1 cellular context compared by ENCODE assay signal in genomic region chr16:67173808-67174705, GRCh38.
A peak's percentile ranks its signal among the peaks of the same experiment; 100 is the strongest.
TF ChIP-seq lines count a peak whose summit lies in the region.

No MANE protein-coding gene starts in this region.

TF ChIP-seq in HepG2, 621 proteins besides CTCF, POLR2A, EP300 and RAD21 (continued from another document and continues in another):
- TF ChIP-seq STAT6 (CRISPR knock-in tag; IDR thresholded peaks at IDR 0.05; ENCODE audit: borderline replicate concordance) (peak; percentile 78; the same call in 1 of the 2 replicates), NCOR1 (IDR thresholded peaks at IDR 0.05; ENCODE audit: borderline replicate concordance, low read length) (no peak), ZNF446 (CRISPR knock-in tag; IDR thresholded peaks at IDR 0.05) (no peak; the same call in 1 of the 2 replicates), TGIF2 (CRISPR knock-in tag; IDR thresholded peaks at IDR 0.05) (peak; percentile 90), ZNF496 (CRISPR knock-in tag; IDR thresholded peaks at IDR 0.05; ENCODE audit: insufficient replicate concordance) (no peak), ZNF430 (CRISPR knock-in tag; IDR thresholded peaks at IDR 0.05) (peak; percentile 61; the same call in 1 of the 2 replicates), ZFY (CRISPR knock-in tag; IDR thresholded peaks at IDR 0.05) (peak; percentile 81), ZSCAN5A (CRISPR knock-in tag; IDR thresholded peaks at IDR 0.05; ENCODE audit: borderline replicate concordance) (peak; percentile 90), ZFP37 (CRISPR knock-in tag; IDR thresholded peaks at IDR 0.05; ENCODE audit: borderline replicate concordance) (peak; percentile 80; the same call in 1 of the 2 replicates), ZNF274 (CRISPR knock-in tag; IDR thresholded peaks at IDR 0.05) (peak; percentile 92; the same call in 1 of the 2 replicates), ZNF567 (CRISPR knock-in tag; IDR thresholded peaks at IDR 0.05; ENCODE audit: borderline replicate concordance) (peak; percentile 98), PRPF4 (IDR thresholded peaks at IDR 0.05; ENCODE audit: low read depth, low read length, poor library complexity, severe bottlenecking) (no peak), RXRB (CRISPR knock-in tag; IDR thresholded peaks at IDR 0.05; ENCODE audit: borderline replicate concordance) (peak; percentile 74; the same call in 1 of the 2 replicates), ZNF530 (CRISPR knock-in tag; IDR thresholded peaks at IDR 0.05; ENCODE audit: low read depth) (no peak; the same call in 1 of the 2 replicates), ZNF256 (CRISPR knock-in tag; conservative IDR thresholded peaks at IDR 0.05) (no peak), SNAPC2 (CRISPR knock-in tag; IDR thresholded peaks at IDR 0.05) (peak; percentile 96), ZNF790 (CRISPR knock-in tag; IDR thresholded peaks at IDR 0.05; ENCODE audit: borderline replicate concordance) (peak; percentile 29; the same call in 1 of the 2 replicates), ZNF484 (CRISPR knock-in tag; IDR thresholded peaks at IDR 0.05; ENCODE audit: borderline replicate concordance, low read depth) (peak; percentile 61; the same call in 1 of the 2 replicates), CBFB (CRISPR knock-in tag; IDR thresholded peaks at IDR 0.05) (peak; percentile 75; the same call in 1 of the 2 replicates), ZNF883 (CRISPR knock-in tag; IDR thresholded peaks at IDR 0.05; ENCODE audit: not compliant biosample characterization) (peak; percentile 90), REXO4 (CRISPR knock-in tag; IDR thresholded peaks at IDR 0.05; ENCODE audit: borderline replicate concordance) (no peak), FOXJ3 (CRISPR knock-in tag; IDR thresholded peaks at IDR 0.05; ENCODE audit: borderline replicate concordance) (no peak), RFXANK (CRISPR knock-in tag; IDR thresholded peaks at IDR 0.05) (peak; percentile 85), TEAD3 (CRISPR knock-in tag; optimal IDR thresholded peaks at IDR 0.05; ENCODE audit: borderline replicate concordance) (peak; percentile 62), KDM4B (CRISPR knock-in tag; IDR thresholded peaks at IDR 0.05) (peak; percentile 64; the same call in 1 of the 2 replicates), ZFX (CRISPR knock-in tag; IDR thresholded peaks at IDR 0.05; ENCODE audit: low read depth) (peak; percentile 91), PHF21A (CRISPR knock-in tag; IDR thresholded peaks at IDR 0.05) (peak; percentile 90), ZFP36 (IDR thresholded peaks at IDR 0.05; ENCODE audit: borderline replicate concordance, low read depth, low read length, partially characterized antibody) (no peak), FOSL2 (CRISPR knock-in tag; IDR thresholded peaks at IDR 0.05) (peak; percentile 47; the same call in 1 of the 2 replicates), ZNF33A (CRISPR knock-in tag; IDR thresholded peaks at IDR 0.05; ENCODE audit: borderline replicate concordance) (0 out of 2 replicates have a peak, but pooled peaks have one; percentile 79), ZNF7 (CRISPR knock-in tag; IDR thresholded peaks at IDR 0.05) (no peak), ZNF616 (CRISPR knock-in tag; IDR thresholded peaks at IDR 0.05; ENCODE audit: low read depth) (peak; percentile 93), E2F5 (CRISPR knock-in tag; conservative IDR thresholded peaks at IDR 0.05) (no peak; the same call in 1 of the 2 replicates), DPF2 (CRISPR knock-in tag; IDR thresholded peaks at IDR 0.05; ENCODE audit: borderline replicate concordance, low read depth) (0 out of 2 replicates have a peak, but pooled peaks have one; percentile 57), ZNF792 (CRISPR knock-in tag; IDR thresholded peaks at IDR 0.05) (peak; percentile 73; the same call in 1 of the 2 replicates), NONO (IDR thresholded peaks at IDR 0.05) (no peak), NONO (CRISPR knock-in tag; conservative IDR thresholded peaks at IDR 0.05) (peak; percentile 96), RERE (CRISPR knock-in tag; IDR thresholded peaks at IDR 0.05; ENCODE audit: low read depth) (peak; percentile 58; the same call in 1 of the 2 replicates), IRX3 (CRISPR knock-in tag; IDR thresholded peaks at IDR 0.05; ENCODE audit: borderline replicate concordance, low read depth) (peak; percentile 83), ATF7-NPFF (CRISPR knock-in tag; IDR thresholded peaks at IDR 0.05; ENCODE audit: low read depth) (peak; percentile 98), ZSCAN22 (CRISPR knock-in tag; IDR thresholded peaks at IDR 0.05) (no peak), ZSCAN29 (CRISPR knock-in tag; conservative IDR thresholded peaks at IDR 0.05) (peak; percentile 81; the same call in 1 of the 2 replicates), SP4 (CRISPR knock-in tag; IDR thresholded peaks at IDR 0.05) (peak; percentile 89), FOXA3 (CRISPR knock-in tag; IDR thresholded peaks at IDR 0.05) (peak; percentile 72), HIVEP1 (CRISPR knock-in tag; IDR thresholded peaks at IDR 0.05) (peak; percentile 71; the same call in 1 of the 2 replicates), GATA4 (IDR thresholded peaks at IDR 0.05; ENCODE audit: borderline replicate concordance, low read depth) (no peak)
- TF ChIP-seq, protein P1, sequence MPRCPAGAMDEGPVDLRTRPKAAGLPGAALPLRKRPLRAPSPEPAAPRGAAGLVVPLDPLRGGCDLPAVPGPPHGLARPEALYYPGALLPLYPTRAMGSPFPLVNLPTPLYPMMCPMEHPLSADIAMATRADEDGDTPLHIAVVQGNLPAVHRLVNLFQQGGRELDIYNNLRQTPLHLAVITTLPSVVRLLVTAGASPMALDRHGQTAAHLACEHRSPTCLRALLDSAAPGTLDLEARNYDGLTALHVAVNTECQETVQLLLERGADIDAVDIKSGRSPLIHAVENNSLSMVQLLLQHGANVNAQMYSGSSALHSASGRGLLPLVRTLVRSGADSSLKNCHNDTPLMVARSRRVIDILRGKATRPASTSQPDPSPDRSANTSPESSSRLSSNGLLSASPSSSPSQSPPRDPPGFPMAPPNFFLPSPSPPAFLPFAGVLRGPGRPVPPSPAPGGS (CRISPR knock-in tag; IDR thresholded peaks at IDR 0.05): peak; percentile 97
- TF ChIP-seq, protein P2, sequence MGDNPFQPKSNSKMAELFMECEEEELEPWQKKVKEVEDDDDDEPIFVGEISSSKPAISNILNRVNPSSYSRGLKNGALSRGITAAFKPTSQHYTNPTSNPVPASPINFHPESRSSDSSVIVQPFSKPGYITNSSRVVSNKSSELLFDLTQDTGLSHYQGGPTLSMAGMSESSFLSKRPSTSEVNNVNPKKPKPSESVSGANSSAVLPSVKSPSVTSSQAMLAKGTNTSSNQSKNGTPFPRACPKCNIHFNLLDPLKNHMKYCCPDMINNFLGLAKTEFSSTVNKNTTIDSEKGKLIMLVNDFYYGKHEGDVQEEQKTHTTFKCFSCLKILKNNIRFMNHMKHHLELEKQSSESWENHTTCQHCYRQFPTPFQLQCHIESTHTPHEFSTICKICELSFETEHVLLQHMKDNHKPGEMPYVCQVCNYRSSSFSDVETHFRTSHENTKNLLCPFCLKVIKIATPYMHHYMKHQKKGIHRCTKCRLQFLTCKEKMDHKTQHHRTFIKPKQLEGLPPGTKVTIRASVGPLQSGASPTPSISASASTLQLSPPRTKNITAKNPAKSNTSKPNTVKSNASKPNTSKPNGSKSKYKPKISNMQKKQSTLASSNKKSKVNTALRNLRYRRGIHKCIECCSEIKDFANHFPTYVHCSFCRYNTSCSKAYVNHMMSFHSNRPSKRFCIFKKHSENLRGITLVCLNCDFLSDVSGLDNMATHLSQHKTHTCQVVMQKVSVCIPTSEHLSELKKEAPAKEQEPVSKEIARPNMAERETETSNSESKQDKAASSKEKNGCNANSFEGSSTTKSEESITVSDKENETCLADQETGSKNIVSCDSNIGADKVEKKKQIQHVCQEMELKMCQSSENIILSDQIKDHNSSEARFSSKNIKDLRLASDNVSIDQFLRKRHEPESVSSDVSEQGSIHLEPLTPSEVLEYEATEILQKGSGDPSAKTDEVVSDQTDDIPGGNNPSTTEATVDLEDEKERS (CRISPR knock-in tag; IDR thresholded peaks at IDR 0.05): peak; percentile 92
- TF ChIP-seq, protein P3, sequence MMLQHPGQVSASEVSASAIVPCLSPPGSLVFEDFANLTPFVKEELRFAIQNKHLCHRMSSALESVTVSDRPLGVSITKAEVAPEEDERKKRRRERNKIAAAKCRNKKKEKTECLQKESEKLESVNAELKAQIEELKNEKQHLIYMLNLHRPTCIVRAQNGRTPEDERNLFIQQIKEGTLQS (CRISPR knock-in tag; IDR thresholded peaks at IDR 0.05): no peak
- TF ChIP-seq, protein P4, sequence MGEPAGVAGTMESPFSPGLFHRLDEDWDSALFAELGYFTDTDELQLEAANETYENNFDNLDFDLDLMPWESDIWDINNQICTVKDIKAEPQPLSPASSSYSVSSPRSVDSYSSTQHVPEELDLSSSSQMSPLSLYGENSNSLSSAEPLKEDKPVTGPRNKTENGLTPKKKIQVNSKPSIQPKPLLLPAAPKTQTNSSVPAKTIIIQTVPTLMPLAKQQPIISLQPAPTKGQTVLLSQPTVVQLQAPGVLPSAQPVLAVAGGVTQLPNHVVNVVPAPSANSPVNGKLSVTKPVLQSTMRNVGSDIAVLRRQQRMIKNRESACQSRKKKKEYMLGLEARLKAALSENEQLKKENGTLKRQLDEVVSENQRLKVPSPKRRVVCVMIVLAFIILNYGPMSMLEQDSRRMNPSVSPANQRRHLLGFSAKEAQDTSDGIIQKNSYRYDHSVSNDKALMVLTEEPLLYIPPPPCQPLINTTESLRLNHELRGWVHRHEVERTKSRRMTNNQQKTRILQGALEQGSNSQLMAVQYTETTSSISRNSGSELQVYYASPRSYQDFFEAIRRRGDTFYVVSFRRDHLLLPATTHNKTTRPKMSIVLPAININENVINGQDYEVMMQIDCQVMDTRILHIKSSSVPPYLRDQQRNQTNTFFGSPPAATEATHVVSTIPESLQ (CRISPR knock-in tag; conservative IDR thresholded peaks at IDR 0.05): no peak
